In the genomic region with DNA sequence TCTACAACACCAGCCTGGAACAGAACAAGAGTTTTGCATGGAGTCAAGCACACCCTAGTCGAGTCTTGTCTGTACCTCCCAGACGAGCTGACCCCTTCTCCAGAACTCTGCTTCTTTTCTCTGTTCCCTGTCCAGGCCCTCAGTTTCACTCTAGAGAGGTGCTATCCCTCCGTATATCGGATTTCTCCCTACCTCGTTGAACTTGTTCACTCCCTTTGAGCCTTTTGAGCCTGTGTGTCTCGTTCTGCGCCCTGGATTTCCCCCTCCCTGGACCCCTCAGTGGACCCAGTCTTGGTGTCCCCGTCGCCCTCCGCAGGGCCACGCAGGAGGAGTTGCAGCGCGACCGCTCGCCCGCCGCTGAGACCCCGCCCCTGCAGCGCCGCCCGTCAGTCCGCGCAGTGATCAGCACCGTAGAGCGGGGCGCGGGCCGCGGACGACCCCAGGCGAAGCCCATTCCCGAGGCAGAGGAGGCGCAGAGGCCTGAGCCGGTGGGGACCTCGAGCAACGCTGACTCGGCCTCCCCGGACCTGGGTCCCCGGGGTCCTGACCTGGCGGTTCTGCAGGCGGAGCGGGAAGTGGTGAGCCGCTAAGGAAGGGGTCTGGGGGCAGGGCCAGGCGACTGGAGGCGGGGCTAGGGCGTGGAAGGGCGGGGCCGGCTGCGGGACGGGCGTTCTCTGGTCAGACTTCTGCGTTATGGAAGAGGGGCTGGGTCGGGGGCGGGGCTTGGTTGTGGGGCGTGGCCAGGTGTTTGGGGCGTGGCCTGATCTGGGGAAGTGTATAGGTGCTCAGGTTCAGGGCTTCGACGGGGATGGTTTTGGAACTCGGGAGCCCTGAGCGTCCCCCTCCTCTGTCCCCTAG, we compare ENCODE assay signal across 8 cellular contexts. TPM values are rescaled to one million over a fixed set of nuclear protein-coding genes. Genes with fewer than 3 reads are reported as not detected.
DNase-seq lines count a peak whose midpoint lies in the region; ATAC-seq and TF ChIP-seq lines count a peak whose summit lies in the region.

No MANE protein-coding gene starts in this region.

- peak overlapping the region; percentile 39 for H3K4me3 ChIP-seq in SJSA1

- in situ Hi-C loops in ACHN (cut with HindIII; ENCODE audit: low pct_ligation_motif_present, low pct_unique_long_range_greater_than_20kb, low sequenced_read_pairs), result no loop called here

- H3K27ac ChIP-seq in 22Rv1 (peak overlapping the region; percentile 95), SJSA1 (no peak overlapping the region)

- peaks cover 26% of the 10 kb centered on the region for H3K4me1 ChIP-seq in SJSA1 (replicated peaks)

- ATAC-seq in GM19035 (IDR thresholded peaks at IDR 0.05; ENCODE audit: unreplicated experiment) (peak; percentile 76), Right ventricle myocardium superior (ENCODE audit: poor library complexity) (peak; percentile 75)

- no peaks in the 10 kb centered on the region for H3K36me3 ChIP-seq in SJSA1

- DNase-seq in SJSA1 (ENCODE audit: low read depth in 1 of 2, low spot score in 2 of 2) (peak; percentile 65 to 79), activated gamma-delta T cell treated with Interleukin-2 at 50 U/mL for 16 hours (peak; percentile 89), Right ventricle myocardium superior (peak; percentile 86), renal cortical epithelial cell (ENCODE audit: low read depth) (peak; percentile 43), ACHN (no peak)

- TF ChIP-seq CTCF in 22Rv1 (IDR thresholded peaks at IDR 0.05), result peak; percentile 34

- H3K9me3 ChIP-seq in SJSA1 (replicated peaks), result peaks cover 7% of the 10 kb centered on the region

- H3K27me3 Mint-ChIP-seq in IgD-negative memory B cell, result peaks cover 47% of the 10 kb centered on the region

- H3K27ac Mint-ChIP-seq in IgD-negative memory B cell, result peak overlapping the region in 2 of 3 donors; percentile 47 to 88

- no peaks in the 10 kb centered on the region for H3K36me3 Mint-ChIP-seq in IgD-negative memory B cell

- H3K27me3 ChIP-seq in SJSA1 (replicated peaks), result peaks cover 67% of the 10 kb centered on the region

- H3K4me3 Mint-ChIP-seq in IgD-negative memory B cell, result peak overlapping the region; percentile 70 to 92 (median 84)

- intact Hi-C loops in Right ventricle myocardium superior (cut with DNase I), result no loop called here

- H3K4me1 Mint-ChIP-seq in IgD-negative memory B cell, result peaks cover 8 to 14% (median 14%) of the 10 kb centered on the region in 3 donors

- peaks cover 0 to 8% (median 0%) of the 10 kb centered on the region in 3 donors for H3K9me3 Mint-ChIP-seq in IgD-negative memory B cell

RNA-seq across cellular contexts. Expression of a gene that starts 5.5 kb away (rescaled TPM):
- 0.93 TPM for polyA plus RNA-seq in IgD-negative memory B cell
- total RNA-seq in SJSA1 (2014; rRNA removed; shearing (Covaris generic)), result 3.5 and 11.8 TPM in 2 replicates
- 0.83 TPM for total RNA-seq in Right ventricle myocardium superior
- 7.0 and 40.5 TPM in 2 replicates for total RNA-seq in renal cortical epithelial cell

RNA-seq across cellular contexts. Expression of a gene that starts 18.2 kb away (rescaled TPM):
- 18.7 TPM for polyA plus RNA-seq in IgD-negative memory B cell
- total RNA-seq in SJSA1 (2014; rRNA removed; shearing (Covaris generic)), result 3.7 and 7.1 TPM in 2 replicates
- total RNA-seq in Right ventricle myocardium superior (45.6 TPM), renal cortical epithelial cell (19.9 and 22.2 TPM in 2 replicates)

RNA-seq across cellular contexts. Expression of a gene that starts 36.3 kb away (rescaled TPM):
- 7.4 TPM for polyA plus RNA-seq in IgD-negative memory B cell
- total RNA-seq in SJSA1 (2014; rRNA removed; shearing (Covaris generic)), result 72.7 and 82.4 TPM in 2 replicates
- total RNA-seq in Right ventricle myocardium superior (126 TPM), renal cortical epithelial cell (17.5 and 32.4 TPM in 2 replicates)

RNA-seq across cellular contexts. Expression of a gene that starts 43.1 kb away (rescaled TPM):
- polyA plus RNA-seq in IgD-negative memory B cell, result 0.55 TPM
- total RNA-seq in SJSA1 (2014; rRNA removed; shearing (Covaris generic)), result not detected in 2 replicates
- total RNA-seq in Right ventricle myocardium superior, result 0.48 TPM
- 0.10 TPM in 1 of 2 replicates, not detected in the other for total RNA-seq in renal cortical epithelial cell
